In the genomic region with DNA sequence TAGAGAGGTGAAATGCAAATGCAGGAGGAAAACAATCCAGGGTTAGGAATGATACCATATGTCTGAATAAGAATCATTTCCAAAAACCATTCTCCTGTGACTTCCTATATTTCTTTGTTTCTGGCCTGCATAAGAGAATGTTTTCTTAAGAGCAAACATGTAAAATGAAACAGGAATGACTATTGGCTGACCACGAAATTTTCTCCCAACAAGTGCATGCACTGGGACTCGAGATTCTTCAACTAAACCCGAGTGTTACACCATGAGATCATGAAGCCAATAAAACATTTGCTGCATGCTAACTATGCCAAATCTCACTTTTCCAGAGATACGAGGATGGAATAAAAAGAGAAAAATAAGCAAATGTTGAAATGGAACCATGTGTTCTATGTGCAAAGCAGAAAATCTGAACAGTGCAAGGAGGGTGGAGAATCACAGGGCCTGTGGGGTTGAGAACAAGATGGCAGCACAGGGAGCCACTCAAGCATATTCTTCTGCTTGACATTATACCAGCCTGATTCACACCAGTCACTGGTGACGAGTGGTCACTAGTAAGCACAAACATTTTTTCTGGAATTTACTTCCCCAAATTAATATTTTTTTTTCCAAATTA, we compare ENCODE assay signal across 14 cellular contexts.
DNase-seq lines count a peak whose midpoint lies in the region; ATAC-seq, FAIRE-seq and TF ChIP-seq lines count a peak whose summit lies in the region.
"Had no signal": no experiment of that assay in that cellular context is flagged by ENCODE, and none has a peak within 500 bp of the region (broad histone marks: within the 10 kb centered on the region; RNA-seq: fewer than 3 reads in every experiment).

No MANE protein-coding gene starts in this region.

- H3K4me2 ChIP-seq in osteoblast (ENCODE audit: insufficient read depth, low read length) = peak overlapping the region; percentile 56

- H3K27ac Mint-ChIP-seq in endodermal cell = no peak overlapping the region
- H3K27ac Mint-ChIP-seq: activated CD8-positive, alpha-beta T cell treated with anti-CD3 and anti-CD28 coated beads for 36 hours; T-helper 1 cell treated with Interleukin-12 subunit alpha and Interleukin-12 subunit beta and Interleukin-4 antibody, amounts not matched to agents 30 μg/mL and 1 μg/mL, for 36 hours had no signal

- no peak overlapping the region for H3K9ac ChIP-seq in endodermal cell (ENCODE audit: extremely low read depth, low read length, poor library complexity, severe bottlenecking)

- H3K4me3 ChIP-seq in AG04450 (ENCODE audit: low read depth, low read length) (no peak overlapping the region), fibroblast of pulmonary artery (replicated peaks; ENCODE audit: low read depth, low read length) (no peak overlapping the region), osteoblast (ENCODE audit: insufficient read depth, low read length) (no peak overlapping the region), endodermal cell (ENCODE audit: low read length) (no peak overlapping the region)

- no peak for TF ChIP-seq CTCF in AG04450 (IDR thresholded peaks at IDR 0.05; ENCODE audit: low read depth, low read length)
- no peak for TF ChIP-seq CTCF in fibroblast of pulmonary artery (IDR thresholded peaks at IDR 0.05; ENCODE audit: low read length, missing control alignments)
- TF ChIP-seq CTCF in osteoblast (IDR thresholded peaks at IDR 0.05; ENCODE audit: extremely low read depth, low read depth, low read length) = no peak
- no peak for TF ChIP-seq CTCF in endodermal cell (conservative IDR thresholded peaks at IDR 0.05)
- TF ChIP-seq CTCF in D721Med (IDR thresholded peaks at IDR 0.05; ENCODE audit: insufficient read depth, missing control alignments) = no peak

- H4K20me1 ChIP-seq in osteoblast (ENCODE audit: insufficient read depth, low read length) = no peaks in the 10 kb centered on the region

- H3K79me2 ChIP-seq in osteoblast (ENCODE audit: insufficient read depth, low read length) = no peaks in the 10 kb centered on the region

- ATAC-seq in GM19324 (IDR thresholded peaks at IDR 0.05; ENCODE audit: low FRiP score, unreplicated experiment) = no peak
- ATAC-seq: activated CD8-positive, alpha-beta T cell treated with anti-CD3 and anti-CD28 coated beads for 36 hours had no signal

- H3K9me3 ChIP-seq in AG04450 (ENCODE audit: control insufficient read depth, insufficient read depth, low read length) = no peaks in the 10 kb centered on the region
- H3K9me3 ChIP-seq in osteoblast (ENCODE audit: low read depth, low read length) = no peaks in the 10 kb centered on the region
- H3K9me3 ChIP-seq in endodermal cell (ENCODE audit: control insufficient read depth, low read length) = no peaks in the 10 kb centered on the region
- H3K9me3 ChIP-seq: BE2C had no signal

- peaks cover 10% of the 10 kb centered on the region for H3K4me1 Mint-ChIP-seq in endodermal cell

- peaks cover 6% of the 10 kb centered on the region for H3K27me3 Mint-ChIP-seq in endodermal cell (ENCODE audit: insufficient read depth)

- H3K27ac ChIP-seq in AG04450 (ENCODE audit: low read depth, low read length) (peak overlapping the region; percentile 31), osteoblast (ENCODE audit: low read depth, low read length) (peak overlapping the region; percentile 61), endodermal cell (ENCODE audit: low read depth, low read length) (no peak overlapping the region)

- no peaks in the 10 kb centered on the region for H3K9me3 Mint-ChIP-seq in endodermal cell
- H3K9me3 Mint-ChIP-seq: activated CD8-positive, alpha-beta T cell treated with anti-CD3 and anti-CD28 coated beads for 36 hours; T-helper 1 cell treated with Interleukin-12 subunit alpha and Interleukin-12 subunit beta and Interleukin-4 antibody, amounts not matched to agents 30 μg/mL and 1 μg/mL, for 36 hours had no signal

- FAIRE-seq in RCC 7860 (lab: Jason Lieb, UNC) (no peak), D721Med (lab: Jason Lieb, UNC) (no peak)

- POLR2A ChIA-PET in AG04450 (lab: Yijun Ruan, JAX) = no interaction called here

- peaks cover under 1% of the 10 kb centered on the region for H3K27me3 ChIP-seq in AG04450 (ENCODE audit: control insufficient read depth, insufficient read depth, low read length)
- peaks cover 13% of the 10 kb centered on the region for H3K27me3 ChIP-seq in osteoblast (ENCODE audit: insufficient read depth, low read length)
- no peaks in the 10 kb centered on the region for H3K27me3 ChIP-seq in endodermal cell (ENCODE audit: control insufficient read depth, insufficient read depth, low read length, poor library complexity, severe bottlenecking)
- H3K27me3 ChIP-seq: BE2C had no signal

- H2AFZ ChIP-seq in osteoblast (ENCODE audit: low read length) = no peak overlapping the region

- 88 to 89% methylated on average over 4 to 5 of the region's 5 CpGs for WGBS in endodermal cell (ENCODE audit: insufficient coverage in 1 of 2, insufficient read length in 1 of 2), 2 experiments

- H3K4me3 Mint-ChIP-seq in endodermal cell = no peak overlapping the region
- H3K4me3 Mint-ChIP-seq: activated CD8-positive, alpha-beta T cell treated with anti-CD3 and anti-CD28 coated beads for 36 hours; T-helper 1 cell treated with Interleukin-12 subunit alpha and Interleukin-12 subunit beta and Interleukin-4 antibody, amounts not matched to agents 30 μg/mL and 1 μg/mL, for 36 hours had no signal

- no peaks in the 10 kb centered on the region for H3K36me3 ChIP-seq in osteoblast (ENCODE audit: insufficient read depth, low read length)
- no peaks in the 10 kb centered on the region for H3K36me3 ChIP-seq in endodermal cell (ENCODE audit: control insufficient read depth, insufficient read depth, low read length)
- H3K36me3 ChIP-seq: BE2C had no signal

- H3K36me3 Mint-ChIP-seq in endodermal cell (ENCODE audit: low read depth) = no peaks in the 10 kb centered on the region

- H3K4me1 ChIP-seq in osteoblast (ENCODE audit: insufficient read depth, low read length) (peaks cover 15% of the 10 kb centered on the region), endodermal cell (ENCODE audit: control insufficient read depth, insufficient read depth, low read length) (no peaks in the 10 kb centered on the region)
- H3K4me1 ChIP-seq: BE2C had no signal

- DNase-seq in AG04450 (ENCODE audit: low read depth, low spot score) = peak; percentile 11
- peak; percentile 34 for DNase-seq in RCC 7860 (ENCODE audit: low spot score)
- DNase-seq in fibroblast of pulmonary artery (ENCODE audit: low read depth) = peak; percentile 70
- DNase-seq in osteoblast (ENCODE audit: insufficient read length, low spot score, missing footprints) = no peak
- DNase-seq in endodermal cell = no peak
- no peak for DNase-seq in D721Med (ENCODE audit: insufficient read length, low spot score)
- no peak for DNase-seq in T1000 (lab: John Stamatoyannopoulos, UW)
- DNase-seq: activated CD8-positive, alpha-beta T cell treated with anti-CD3 and anti-CD28 coated beads for 36 hours; activated naive CD4-positive, alpha-beta T cell treated with anti-CD3 and anti-CD28 coated beads, Interleukin-2, amount 50 U/mL, for 16 hours; BE2C; GF-D8; stimulated activated naive CD4-positive, alpha-beta T cell had no signal

- CTCF ChIA-PET in AG04450 (lab: Charles Lee) = interaction anchor here (0.6 kb wide), 1 partner anchor 553 kb away, joined by 3 read pairs; no protein-coding TSS in a partner anchor

Comparison
In these comparisons a context has a peak if more than half of its experiments do, and no peak if none do; other contexts are left out.
1. DNase-seq: peak in AG04450 (single experiment), RCC 7860 (single experiment) and fibroblast of pulmonary artery (single experiment); none in osteoblast (single experiment), endodermal cell (single experiment), D721Med (single experiment) and T1000 (single experiment).